ENCODE assay signal across 8 cellular contexts in the genomic region with DNA sequence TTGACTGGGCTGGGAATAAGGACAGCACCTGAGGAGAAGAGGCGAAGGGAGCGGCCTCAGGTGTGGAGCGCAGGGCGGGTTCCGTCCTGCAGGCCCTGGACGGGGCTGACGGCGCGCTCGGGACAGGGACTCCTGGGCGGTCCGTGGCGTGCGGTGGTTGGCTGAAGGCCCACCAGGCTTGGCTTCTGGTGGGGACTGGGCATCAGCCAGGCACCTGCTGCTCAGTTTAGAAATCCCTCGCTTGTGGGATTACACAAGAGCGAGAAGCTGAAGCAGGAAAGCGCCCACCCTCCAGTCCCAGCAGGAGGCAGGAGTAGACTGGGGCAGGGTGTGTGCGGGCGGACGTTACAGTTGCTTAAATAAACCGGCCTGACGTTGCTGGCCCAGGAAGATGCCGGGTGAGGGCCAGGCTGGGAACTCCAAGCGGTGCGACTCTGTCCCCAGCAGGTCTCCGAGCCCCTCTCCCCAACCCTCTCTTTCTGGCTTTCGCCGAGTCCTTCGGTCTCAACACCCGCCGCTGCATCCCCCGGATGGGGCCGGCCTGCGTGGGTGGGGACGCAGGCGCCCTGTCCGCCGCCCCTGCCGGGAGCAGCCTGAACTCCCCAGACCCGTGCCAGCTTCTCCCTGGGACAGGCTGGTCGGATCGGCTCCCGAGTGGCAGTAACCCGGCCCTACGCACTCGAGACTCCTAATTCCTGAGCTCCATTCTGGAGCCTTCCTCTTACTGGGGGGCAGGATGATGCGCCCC. TPM values are rescaled to one million over a fixed set of nuclear protein-coding genes. Genes with fewer than 3 reads are reported as not detected.
DNase-seq lines count a peak whose midpoint lies in the region; ATAC-seq and FAIRE-seq lines count a peak whose summit lies in the region.

No MANE protein-coding gene starts in this region.

- 1% methylated on average over 47 of the region's 47 CpGs for WGBS in urinary bladder

- peak overlapping the region; percentile 76 for H3K27ac ChIP-seq in urinary bladder (ENCODE audit: low read depth)

- no peaks in the 10 kb centered on the region for H3K4me1 ChIP-seq in urinary bladder (ENCODE audit: insufficient read depth)

- DNase-seq in DMS53 (lab: John Stamatoyannopoulos, UW) (peak; percentile 91), HTR-8/SVneo (ENCODE audit: insufficient read length, low spot score) (peak; percentile 83), RPMI8226 (peak; percentile 79), frontal cortex (ENCODE audit: low spot score in 2 of 2) (peak; percentile 60 to 61), non-pigmented ciliary epithelial cell (ENCODE audit: low read depth) (peak; percentile 18)
- peak in 3 of 4 experiments; percentile 42 to 46 (median 46) for DNase-seq in activated naive CD4-positive, alpha-beta T cell (lab: John Stamatoyannopoulos, UW)

- H3K36me3 ChIP-seq in urinary bladder (ENCODE audit: insufficient read depth), result peaks cover 5% of the 10 kb centered on the region

- FAIRE-seq in HTR-8/SVneo (lab: Jason Lieb, UNC) (peak; percentile 16), frontal cortex (lab: Jason Lieb, UNC) (no peak)

- peak; percentile 29 for ATAC-seq in GM21360 (IDR thresholded peaks at IDR 0.05; ENCODE audit: unreplicated experiment)

- peak overlapping the region; percentile 80 for H3K4me3 ChIP-seq in urinary bladder (ENCODE audit: low read depth, low read length)

RNA-seq across cellular contexts. Expression of a gene that starts 0.6 kb away (rescaled TPM):
- 8.2 TPM for total RNA-seq in frontal cortex
- 9.0 TPM for total RNA-seq in urinary bladder
- polyA plus RNA-seq in urinary bladder, result 42.9 TPM

RNA-seq across cellular contexts. Expression of a gene that starts 8.7 kb away (rescaled TPM):
- total RNA-seq in frontal cortex (37.1 TPM), urinary bladder (27.0 TPM)
- polyA plus RNA-seq in urinary bladder, result 51.8 TPM

RNA-seq across cellular contexts. Expression of a gene that starts 9.0 kb away (rescaled TPM):
- total RNA-seq in frontal cortex (15.1 TPM), urinary bladder (15.5 TPM)
- 29.7 TPM for polyA plus RNA-seq in urinary bladder

RNA-seq across cellular contexts. Expression of a gene that starts 18.8 kb away (rescaled TPM):
- total RNA-seq in frontal cortex, result 6.9 TPM
- total RNA-seq in urinary bladder, result 5.2 TPM
- polyA plus RNA-seq in urinary bladder, result 10.1 TPM

Comparison
In these comparisons a context has a peak if more than half of its experiments do, and no peak if none do; other contexts are left out.
1. Peak in every context shown above with its lines: DNase-seq, ATAC-seq, H3K4me3 ChIP-seq and H3K27ac ChIP-seq.
2. DNase-seq: peak in every context shown above with its lines; median percentile 91 in DMS53; 83 in HTR-8/SVneo; 79 in RPMI8226; 60 in frontal cortex; 46 in activated naive CD4-positive, alpha-beta T cell; 18 in non-pigmented ciliary epithelial cell.